In genomic region chr10:31706921-31707571, GRCh38 we compare ENCODE assay signal across 8 cellular contexts.
DNase-seq lines count a peak whose midpoint lies in the region; ATAC-seq and TF ChIP-seq lines count a peak whose summit lies in the region.

No MANE protein-coding gene starts in this region.

- H2AFZ ChIP-seq in MM.1S (ENCODE audit: low read length) (peak overlapping the region; percentile 80), neuron (ENCODE audit: low read depth, low read length) (peak overlapping the region; percentile 85)

- no peaks in the 10 kb centered on the region for H3K79me2 ChIP-seq in DOHH2 (ENCODE audit: control insufficient read depth, low read length)
- H3K79me2 ChIP-seq in MM.1S (ENCODE audit: low read length) = no peaks in the 10 kb centered on the region

- ATAC-seq in GM21619 (IDR thresholded peaks at IDR 0.05; ENCODE audit: unreplicated experiment) = peak; percentile 32

- peaks cover 12% of the 10 kb centered on the region for H3K9me3 ChIP-seq in DOHH2 (ENCODE audit: control insufficient read depth, insufficient read depth, low read length)
- no peaks in the 10 kb centered on the region for H3K9me3 ChIP-seq in MM.1S (replicated peaks; ENCODE audit: insufficient read depth, low read length)
- peaks cover 6% of the 10 kb centered on the region for H3K9me3 ChIP-seq in neuron (ENCODE audit: low read length)

- H3K9me2 ChIP-seq in DOHH2 (replicated peaks; ENCODE audit: control insufficient read depth, low read length) = no peaks in the 10 kb centered on the region
- H3K9me2 ChIP-seq in MM.1S (replicated peaks; ENCODE audit: insufficient read depth, low read length) = no peaks in the 10 kb centered on the region

- H3K36me3 ChIP-seq in DOHH2 (ENCODE audit: control insufficient read depth, low read length) (no peaks in the 10 kb centered on the region), MM.1S (replicated peaks; ENCODE audit: insufficient read depth, low read length) (no peaks in the 10 kb centered on the region), neuron (ENCODE audit: insufficient read depth, low read length) (no peaks in the 10 kb centered on the region)

- DNase-seq in MM.1S (no peak), dorsolateral prefrontal cortex (no peak), NCI-H1694 (lab: John Stamatoyannopoulos, UW) (no peak), NCI-H1436 treated with DMSO at 0.1 percent for 48 hours (lab: John Stamatoyannopoulos, UW) (no peak), SHP77 treated with DMSO at 0.1 percent for 48 hours (lab: John Stamatoyannopoulos, UW) (no peak)

- H3K4me3 ChIP-seq in DOHH2 (ENCODE audit: low read length) (peak overlapping the region; percentile 68), MM.1S (ENCODE audit: low read length) (peak overlapping the region; percentile 33; the same call in 1 of the 2 replicates), dorsolateral prefrontal cortex (peak overlapping the region in 54 of 59 donors; percentile 1 to 53 (median 28)), neuron (ENCODE audit: low read length) (peak overlapping the region; percentile 38)

- peaks cover 28% of the 10 kb centered on the region for H3K4me1 ChIP-seq in DOHH2 (ENCODE audit: control insufficient read depth, low read length)
- peaks cover 26% of the 10 kb centered on the region for H3K4me1 ChIP-seq in MM.1S (ENCODE audit: low read length)
- H3K4me1 ChIP-seq in neuron (ENCODE audit: insufficient read depth, low read length) = peaks cover 26% of the 10 kb centered on the region

- H3K27ac ChIP-seq in DOHH2 (ENCODE audit: low read depth, low read length) (peak overlapping the region; percentile 79), MM.1S (ENCODE audit: low read length) (peak overlapping the region; percentile 44; the same call in 1 of the 2 replicates), dorsolateral prefrontal cortex (peak overlapping the region in 57 of 59 donors; percentile 0 to 91 (median 76))

- H3K9ac ChIP-seq in MM.1S (ENCODE audit: low read length) = peak overlapping the region; percentile 10; the same call in 1 of the 2 replicates

- no peak for TF ChIP-seq CTCF in DOHH2 (IDR thresholded peaks at IDR 0.05; ENCODE audit: low read depth, low read length, poor library complexity, severe bottlenecking)
- TF ChIP-seq CTCF in MM.1S (IDR thresholded peaks at IDR 0.05; ENCODE audit: low read length) = no peak
- TF ChIP-seq CTCF in dorsolateral prefrontal cortex (IDR thresholded peaks at IDR 0.05 in 54 of 56, conservative IDR thresholded peaks at IDR 0.05 in 2 of 56; ENCODE audit: low read depth in 1 of 56, partially characterized antibody in 56 of 56) = no peak

- H3K4me2 ChIP-seq in DOHH2 (ENCODE audit: low read length) (peak overlapping the region; percentile 92), MM.1S (ENCODE audit: low read depth, low read length) (peak overlapping the region; percentile 71)

- intact Hi-C loops in dorsolateral prefrontal cortex (cut with DNase I) = loop anchor here in 1 of 2 donors (2.0 kb wide), 1 partner anchor 44 kb away; no protein-coding TSS in a partner anchor

- H3F3A ChIP-seq in DOHH2 (ENCODE audit: control insufficient read depth, insufficient read depth) (no peaks in the 10 kb centered on the region), MM.1S (ENCODE audit: insufficient read depth, low read length) (0 out of 2 replicates have a peak, but pooled peaks cover 5% of the 10 kb centered on the region)

- no peaks in the 10 kb centered on the region for H3K27me3 ChIP-seq in DOHH2 (ENCODE audit: control insufficient read depth, low read length)
- H3K27me3 ChIP-seq in MM.1S (replicated peaks; ENCODE audit: insufficient read depth, low read length) = no peaks in the 10 kb centered on the region
- no peaks in the 10 kb centered on the region for H3K27me3 ChIP-seq in dorsolateral prefrontal cortex
- no peaks in the 10 kb centered on the region for H3K27me3 ChIP-seq in neuron (ENCODE audit: insufficient read depth, low read length)

- H4K20me1 ChIP-seq in DOHH2 (ENCODE audit: control insufficient read depth, insufficient read depth, low read depth, low read length) = no peaks in the 10 kb centered on the region
- H4K20me1 ChIP-seq in MM.1S (ENCODE audit: insufficient read depth, low read length) = no peaks in the 10 kb centered on the region
